In the genomic region with DNA sequence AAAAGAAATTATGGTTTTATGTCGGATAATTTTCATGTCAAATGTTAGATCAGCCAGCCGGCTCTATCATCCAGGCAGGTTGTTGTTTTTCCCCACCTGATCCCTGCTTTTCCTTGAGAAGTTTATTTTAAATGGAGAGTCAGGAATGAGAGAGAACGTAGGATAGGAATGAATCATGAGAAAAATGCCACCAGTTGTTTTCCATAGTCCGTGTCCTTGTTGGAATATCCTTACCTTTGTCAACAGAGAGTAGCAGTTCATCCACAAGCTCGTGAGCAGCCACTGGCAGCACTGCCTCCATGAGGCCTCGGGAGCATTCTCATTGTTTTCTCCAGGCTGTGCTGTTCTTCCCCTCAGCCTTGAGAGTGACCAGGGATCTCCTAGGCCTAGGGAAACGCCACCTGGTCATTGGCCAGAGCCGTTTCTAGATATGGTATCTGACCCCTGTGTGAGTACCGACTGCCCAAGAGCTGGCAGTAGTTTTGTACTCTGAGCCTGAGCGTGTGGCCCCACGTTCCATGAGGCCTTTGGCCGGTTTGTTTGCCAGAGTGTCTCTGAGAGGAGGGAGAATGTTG, we compare ENCODE assay signal across 10 cellular contexts.
DNase-seq lines count a peak whose midpoint lies in the region; ATAC-seq and TF ChIP-seq lines count a peak whose summit lies in the region.
"Had no signal": no experiment of that assay in that cellular context is flagged by ENCODE, and none has a peak within 500 bp of the region (broad histone marks: within the 10 kb centered on the region; RNA-seq: fewer than 3 reads in every experiment).

No MANE protein-coding gene starts in this region.

- H3K4me1 Mint-ChIP-seq in CD14-positive monocyte: no peaks in the 10 kb centered on the region

- no peak for TF ChIP-seq EP300 in ovary (IDR thresholded peaks at IDR 0.05)

- intact Hi-C loops in heart right ventricle (cut with DNase I): loop anchor here in 4 of 10 donors (5.0 to 10.0 kb wide), 4 partner anchors 33 to 242 kb away; no protein-coding TSS in a partner anchor
- intact Hi-C loops in ovary (cut with DNase I): loop anchor here in 1 of 4 donors (10.0 kb wide), 1 partner anchor 229 kb away; no protein-coding TSS in a partner anchor
- intact Hi-C loops in OCI-LY7 (cut with micrococcal nuclease; ENCODE audit: unreplicated experiment): no loop called here
- intact Hi-C loops in CD14-positive monocyte (cut with micrococcal nuclease): no loop called here

- H3K9me2 ChIP-seq in OCI-LY7 (ENCODE audit: insufficient read depth, low read length): no peaks in the 10 kb centered on the region

- no peaks in the 10 kb centered on the region for H3K9me3 Mint-ChIP-seq in CD14-positive monocyte

- no peaks in the 10 kb centered on the region for H3K27me3 Mint-ChIP-seq in CD14-positive monocyte (ENCODE audit: low read depth in 3 of 3)

- TF ChIP-seq CTCF in AG09319 (IDR thresholded peaks at IDR 0.05; ENCODE audit: low read depth, low read length) (peak; percentile 10; the same call in 1 of the 2 replicates), heart right ventricle (IDR thresholded peaks at IDR 0.05) (peak in 3 of 9 donors; percentile 31 to 39 (median 35)), ovary (IDR thresholded peaks at IDR 0.05) (no peak), OCI-LY7 (conservative IDR thresholded peaks at IDR 0.05; ENCODE audit: low read length) (no peak), CD14-positive monocyte (IDR thresholded peaks at IDR 0.05) (no peak)

- peaks cover 30 to 100% (median 99%) of the 10 kb centered on the region in 9 donors for H3K4me1 ChIP-seq in heart right ventricle
- H3K4me1 ChIP-seq in ovary (ENCODE audit: insufficient read depth): peaks cover 42% of the 10 kb centered on the region
- no peaks in the 10 kb centered on the region for H3K4me1 ChIP-seq in OCI-LY7 (ENCODE audit: insufficient read depth, low read length, poor library complexity, severe bottlenecking)

- no peaks in the 10 kb centered on the region for H4K20me1 ChIP-seq in OCI-LY7 (ENCODE audit: insufficient read depth, low read length)

- CTCF ChIA-PET in OCI-LY7 (lab: Charles Lee; ENCODE audit: unreplicated experiment): no interaction called here

- no TSS peak for BruUV-seq in OCI-LY7 (replicated peaks; lab: Mats Ljungman, UMichigan)

- no peak overlapping the region for H3K27ac Mint-ChIP-seq in CD14-positive monocyte

- H3K36me3 ChIP-seq in heart right ventricle (peaks cover 0 to 68% (median 24%) of the 10 kb centered on the region in 9 donors), ovary (no peaks in the 10 kb centered on the region), OCI-LY7 (ENCODE audit: insufficient read depth, low read length) (no peaks in the 10 kb centered on the region)

- H3K4me2 ChIP-seq in OCI-LY7 (ENCODE audit: low read length): no peak overlapping the region

- ATAC-seq in heart right ventricle: peak; percentile 12 to 69 (median 36)

- H3K9me3 ChIP-seq in heart right ventricle (no peaks in the 10 kb centered on the region), ovary (no peaks in the 10 kb centered on the region), OCI-LY7 (ENCODE audit: low read length) (no peaks in the 10 kb centered on the region)

- H3K79me2 ChIP-seq in OCI-LY7 (ENCODE audit: insufficient read depth, low read depth, low read length): no peaks in the 10 kb centered on the region

- H3K4me3 ChIP-seq in heart right ventricle (peak overlapping the region in 5 of 10 donors; percentile 7 to 27 (median 15)), ovary (no peak overlapping the region), OCI-LY7 (ENCODE audit: low read depth, low read length, poor library complexity, severe bottlenecking) (no peak overlapping the region)

- no peaks in the 10 kb centered on the region for H3K27me3 ChIP-seq in heart right ventricle
- H3K27me3 ChIP-seq in ovary: no peaks in the 10 kb centered on the region

- peaks cover 4 to 6% of the 10 kb centered on the region in 2 donors for H3K36me3 Mint-ChIP-seq in CD14-positive monocyte

- H3K27ac ChIP-seq in heart right ventricle (peak overlapping the region in 9 of 10 donors; percentile 73 to 87 (median 82)), ovary (peak overlapping the region; percentile 13 to 47), OCI-LY7 (ENCODE audit: low read depth, low read length, poor library complexity, severe bottlenecking) (no peak overlapping the region)
- H3K27ac ChIP-seq: VCaP had no signal

- 21 to 24% methylated on average over 12 of the region's 12 CpGs for WGBS in heart right ventricle, 2 donors
- 41 to 58% (median 48%) methylated on average over 12 of the region's 12 CpGs for WGBS in ovary, 3 donors

- no peak for TF ChIP-seq POLR2A in ovary (IDR thresholded peaks at IDR 0.05)

- H2AFZ ChIP-seq in OCI-LY7 (ENCODE audit: low read length): no peak overlapping the region

- no peak overlapping the region for H3K4me3 Mint-ChIP-seq in CD14-positive monocyte

- POLR2A ChIA-PET in OCI-LY7 (lab: Charles Lee): interaction anchor here (0.6 kb wide), 1 partner anchor 27 kb away, joined by 4 read pairs; no protein-coding TSS in a partner anchor

- DNase-seq in AG09319 (ENCODE audit: extremely low read depth, low read depth): no peak
- peak; percentile 25 for DNase-seq in SK-N-DZ (ENCODE audit: low spot score)
- peak in 1 of 2 donors; percentile 37 for DNase-seq in heart right ventricle
- DNase-seq in ovary: no peak
- no peak for DNase-seq in activated CD4-positive, alpha-beta T cell treated with anti-CD3 and anti-CD28 coated beads for 1 hour
- no peak for DNase-seq in HuH-7 (ENCODE audit: low spot score)
- no peak for DNase-seq in OCI-LY7 (ENCODE audit: low spot score)
- no peak for DNase-seq in CD14-positive monocyte (ENCODE audit: low spot score)
- DNase-seq: NCI-H2081 had no signal
